ENCODE assay signal across 16 cellular contexts in genomic region chr3:171494457-171495109, GRCh38. TPM values are rescaled to one million over a fixed set of nuclear protein-coding genes. Genes with fewer than 3 reads are reported as not detected.
DNase-seq lines count a peak whose midpoint lies in the region; ATAC-seq, FAIRE-seq and TF ChIP-seq lines count a peak whose summit lies in the region.
"Had no signal": no experiment of that assay in that cellular context is flagged by ENCODE, and none has a peak within 500 bp of the region (broad histone marks: within the 10 kb centered on the region; RNA-seq: fewer than 3 reads in every experiment).

No MANE protein-coding gene starts in this region.

- peak in 2 of 3 donors; percentile 41 to 75 for DNase-seq in CD4-positive, CD25-positive, alpha-beta regulatory T cell
- peak in 2 of 5 donors; percentile 56 to 72 for DNase-seq in CD8-positive, alpha-beta memory T cell
- no peak for DNase-seq in activated CD8-positive, alpha-beta T cell treated with anti-CD3 and anti-CD28 coated beads for 36 hours
- peak; percentile 39 for DNase-seq in mesenchymal stem cell
- DNase-seq in NCI-H510A (lab: John Stamatoyannopoulos, UW), result no peak
- DNase-seq in HTR-8/SVneo (ENCODE audit: insufficient read length, low spot score), result no peak
- DNase-seq: glutamatergic neuron; NCI-H1105 treated with DMSO at 0.1 percent for 48 hours; pancreas; right lobe of liver; SHP77; stimulated activated CD4-positive, alpha-beta T cell treated with anti-CD3 and anti-CD28 coated beads, Interleukin-1b, Interleukin-23, amount 100 ng/mL, for 48 hours; uterus had no signal

- ATAC-seq in CD4-positive, CD25-positive, alpha-beta regulatory T cell (ENCODE audit: low read depth in 2 of 2), result peak; percentile 40 to 52
- ATAC-seq in activated CD8-positive, alpha-beta T cell treated with anti-CD3 and anti-CD28 coated beads for 36 hours, result peak; percentile 46
- ATAC-seq in GM21723 (IDR thresholded peaks at IDR 0.05; ENCODE audit: unreplicated experiment), result no peak
- ATAC-seq: pancreas, right lobe of liver had no signal

- peaks cover 18% of the 10 kb centered on the region for H3K4me1 ChIP-seq in CD4-positive, CD25-positive, alpha-beta regulatory T cell (ENCODE audit: control insufficient read depth, insufficient read depth, low read length, poor library complexity, severe bottlenecking)
- peaks cover 48% of the 10 kb centered on the region for H3K4me1 ChIP-seq in CD8-positive, alpha-beta memory T cell (ENCODE audit: insufficient read depth, low read length)
- H3K4me1 ChIP-seq in mesenchymal stem cell (ENCODE audit: control insufficient read depth, insufficient read depth, low read depth, low read length), result peaks cover 2% of the 10 kb centered on the region
- H3K4me1 ChIP-seq: ascending aorta, pancreas, right lobe of liver, uterus had no signal

- H3K27ac ChIP-seq in CD4-positive, CD25-positive, alpha-beta regulatory T cell (ENCODE audit: insufficient read depth, low read length, poor library complexity, severe bottlenecking), result peak overlapping the region; percentile 52
- no peak overlapping the region for H3K27ac ChIP-seq in CD8-positive, alpha-beta memory T cell (ENCODE audit: low read depth, low read length)
- no peak overlapping the region for H3K27ac ChIP-seq in mesenchymal stem cell (ENCODE audit: low read length, poor library complexity, severe bottlenecking)
- H3K27ac ChIP-seq: ascending aorta, pancreas, right lobe of liver, uterus had no signal

- peak overlapping the region in 3 of 4 donors; percentile 3 to 52 (median 38) for H3K4me3 Mint-ChIP-seq in CD4-positive, CD25-positive, alpha-beta regulatory T cell
- H3K4me3 Mint-ChIP-seq in CD8-positive, alpha-beta memory T cell, result peak overlapping the region in 6 of 7 donors; percentile 5 to 65 (median 18)
- no peak overlapping the region for H3K4me3 Mint-ChIP-seq in activated CD8-positive, alpha-beta T cell treated with anti-CD3 and anti-CD28 coated beads for 36 hours

- peak overlapping the region; percentile 82 to 88 (median 84) for H3K27ac Mint-ChIP-seq in CD4-positive, CD25-positive, alpha-beta regulatory T cell
- peak overlapping the region; percentile 71 to 95 (median 84) for H3K27ac Mint-ChIP-seq in CD8-positive, alpha-beta memory T cell
- H3K27ac Mint-ChIP-seq in activated CD8-positive, alpha-beta T cell treated with anti-CD3 and anti-CD28 coated beads for 36 hours, result peak overlapping the region; percentile 68

- no peak overlapping the region for H3K4ac ChIP-seq in mesenchymal stem cell (ENCODE audit: low read depth in 1 of 2, low read length in 2 of 2)

- H3K79me1 ChIP-seq in mesenchymal stem cell (replicated peaks; ENCODE audit: low read length, poor library complexity, severe bottlenecking), result no peaks in the 10 kb centered on the region

- no peak overlapping the region for H3K14ac ChIP-seq in mesenchymal stem cell (ENCODE audit: low read length in 2 of 2)

- WGBS in mesenchymal stem cell, result 94% methylated on average over 4 of the region's 4 CpGs

- CTCF ChIA-PET in CD8-positive, alpha-beta memory T cell (lab: Charles Lee), result interaction anchor here (0.6 kb wide), 1 partner anchor 29 kb away, joined by 3 read pairs; no protein-coding TSS in a partner anchor
- CTCF ChIA-PET in activated CD8-positive, alpha-beta T cell treated with anti-CD3 and anti-CD28 coated beads for 36 hours (lab: Charles Lee), result no interaction called here

- peaks cover 28 to 56% (median 29%) of the 10 kb centered on the region in 4 donors for H3K4me1 Mint-ChIP-seq in CD4-positive, CD25-positive, alpha-beta regulatory T cell
- H3K4me1 Mint-ChIP-seq in CD8-positive, alpha-beta memory T cell, result peaks cover 44 to 59% (median 46%) of the 10 kb centered on the region in 3 donors
- peaks cover 39% of the 10 kb centered on the region for H3K4me1 Mint-ChIP-seq in activated CD8-positive, alpha-beta T cell treated with anti-CD3 and anti-CD28 coated beads for 36 hours (ENCODE audit: low read depth)

- H2AK5ac ChIP-seq in mesenchymal stem cell (ENCODE audit: low read length, severe bottlenecking), result no peak overlapping the region

- peak overlapping the region; percentile 35 for H3K4me3 ChIP-seq in CD4-positive, CD25-positive, alpha-beta regulatory T cell (ENCODE audit: low read depth, low read length)
- H3K4me3 ChIP-seq in CD8-positive, alpha-beta memory T cell (ENCODE audit: low read length), result peak overlapping the region; percentile 19
- H3K4me3 ChIP-seq in mesenchymal stem cell (ENCODE audit: insufficient read depth in 1 of 2, low read depth in 1 of 2, low read length in 2 of 2), result no peak overlapping the region
- H3K4me3 ChIP-seq: ascending aorta, pancreas, right lobe of liver, uterus had no signal

- H3K27me3 ChIP-seq in CD4-positive, CD25-positive, alpha-beta regulatory T cell (ENCODE audit: control insufficient read depth, insufficient read depth, low read length), result no peaks in the 10 kb centered on the region
- no peaks in the 10 kb centered on the region for H3K27me3 ChIP-seq in CD8-positive, alpha-beta memory T cell (ENCODE audit: insufficient read depth, low read length, poor library complexity, severe bottlenecking)
- peaks cover 0 to 5% of the 10 kb centered on the region in 2 experiments for H3K27me3 ChIP-seq in mesenchymal stem cell (ENCODE audit: control insufficient read depth in 1 of 2, insufficient read depth in 1 of 2, low read length in 2 of 2)
- H3K27me3 ChIP-seq: ascending aorta, pancreas, right lobe of liver, uterus had no signal

- intact Hi-C loops in activated CD8-positive, alpha-beta T cell treated with anti-CD3 and anti-CD28 coated beads for 36 hours (cut with micrococcal nuclease), result no loop called here

- H3K18ac ChIP-seq in mesenchymal stem cell (ENCODE audit: low read depth in 1 of 2, low read length in 2 of 2), result no peak overlapping the region

- H4K8ac ChIP-seq in mesenchymal stem cell (ENCODE audit: low read length), result no peak overlapping the region

- POLR2A ChIA-PET in CD8-positive, alpha-beta memory T cell (lab: Charles Lee), result interaction anchor here (0.9 to 5.7 kb wide), 2 partner anchors 30 to 35 kb away, joined by 3 to 38 read pairs; partner anchors contain the start of gene TNIK
- POLR2A ChIA-PET in activated CD8-positive, alpha-beta T cell treated with anti-CD3 and anti-CD28 coated beads for 36 hours (lab: Charles Lee), result interaction anchor here (1.7 kb wide), 1 partner anchor 33 kb away, joined by 4 read pairs; no protein-coding TSS in a partner anchor

- H2BK12ac ChIP-seq in mesenchymal stem cell (ENCODE audit: low read length in 2 of 2), result no peak overlapping the region

- H3K9me3 ChIP-seq in CD4-positive, CD25-positive, alpha-beta regulatory T cell (ENCODE audit: control insufficient read depth in 2 of 2, low read length in 2 of 2), result no peaks in the 10 kb centered on the region
- no peaks in the 10 kb centered on the region for H3K9me3 ChIP-seq in CD8-positive, alpha-beta memory T cell (ENCODE audit: low read length)
- H3K9me3 ChIP-seq in mesenchymal stem cell (ENCODE audit: control insufficient read depth, low read length), result no peaks in the 10 kb centered on the region
- H3K9me3 ChIP-seq: ascending aorta, pancreas, right lobe of liver, uterus had no signal

- peaks cover 1% of the 10 kb centered on the region for H3K36me3 Mint-ChIP-seq in CD4-positive, CD25-positive, alpha-beta regulatory T cell
- H3K36me3 Mint-ChIP-seq in CD8-positive, alpha-beta memory T cell, result peaks cover 0 to 8% (median 2%) of the 10 kb centered on the region in 3 donors
- H3K36me3 Mint-ChIP-seq in activated CD8-positive, alpha-beta T cell treated with anti-CD3 and anti-CD28 coated beads for 36 hours (ENCODE audit: low read depth), result peaks cover 9% of the 10 kb centered on the region

- H3K9me3 Mint-ChIP-seq in CD4-positive, CD25-positive, alpha-beta regulatory T cell, result peaks cover 0 to 3% (median 1%) of the 10 kb centered on the region in 7 donors
- no peaks in the 10 kb centered on the region for H3K9me3 Mint-ChIP-seq in CD8-positive, alpha-beta memory T cell
- H3K9me3 Mint-ChIP-seq in activated CD8-positive, alpha-beta T cell treated with anti-CD3 and anti-CD28 coated beads for 36 hours, result peaks cover 2% of the 10 kb centered on the region

- H3K36me3 ChIP-seq in CD4-positive, CD25-positive, alpha-beta regulatory T cell (ENCODE audit: control insufficient read depth, insufficient read depth, low read length), result no peaks in the 10 kb centered on the region
- H3K36me3 ChIP-seq in CD8-positive, alpha-beta memory T cell (ENCODE audit: insufficient read depth, low read length), result no peaks in the 10 kb centered on the region
- H3K36me3 ChIP-seq in mesenchymal stem cell (ENCODE audit: control insufficient read depth in 1 of 2, insufficient read depth in 2 of 2, low read depth in 1 of 2, low read length in 2 of 2), result no peaks in the 10 kb centered on the region
- H3K36me3 ChIP-seq: ascending aorta, pancreas, right lobe of liver, uterus had no signal

- H3K9ac ChIP-seq in mesenchymal stem cell (ENCODE audit: low read length), result no peak overlapping the region

- H2BK120ac ChIP-seq in mesenchymal stem cell (ENCODE audit: low read depth, low read length), result no peak overlapping the region

- no peak overlapping the region for H2BK15ac ChIP-seq in mesenchymal stem cell (ENCODE audit: low read depth, poor library complexity, severe bottlenecking)

- FAIRE-seq in HTR-8/SVneo (lab: Jason Lieb, UNC), result no peak
- FAIRE-seq: GM12891, pancreas had no signal

- no peak overlapping the region for H4K91ac ChIP-seq in mesenchymal stem cell (ENCODE audit: low read length)

- no peak overlapping the region for H3K4me2 ChIP-seq in mesenchymal stem cell (ENCODE audit: low read length, poor library complexity, severe bottlenecking)

- no peak overlapping the region for H2BK5ac ChIP-seq in mesenchymal stem cell (ENCODE audit: low read depth, low read length, poor library complexity, severe bottlenecking)

- H3K27me3 Mint-ChIP-seq in CD4-positive, CD25-positive, alpha-beta regulatory T cell, result peaks cover 4% of the 10 kb centered on the region
- H3K27me3 Mint-ChIP-seq in CD8-positive, alpha-beta memory T cell, result no peaks in the 10 kb centered on the region
- no peaks in the 10 kb centered on the region for H3K27me3 Mint-ChIP-seq in activated CD8-positive, alpha-beta T cell treated with anti-CD3 and anti-CD28 coated beads for 36 hours

- no peak overlapping the region for H2AFZ ChIP-seq in mesenchymal stem cell (ENCODE audit: low read depth, low read length)

- no peak for TF ChIP-seq CTCF in activated CD8-positive, alpha-beta T cell treated with anti-CD3 and anti-CD28 coated beads for 36 hours (IDR thresholded peaks at IDR 0.05)

- H3K23ac ChIP-seq in mesenchymal stem cell (ENCODE audit: low read length in 2 of 2), result no peak overlapping the region

RNA-seq across cellular contexts. Expression of gene TNIK, which starts 34.4 kb away (rescaled TPM):
- 162 TPM for total RNA-seq in CD4-positive, CD25-positive, alpha-beta regulatory T cell
- polyA plus RNA-seq in CD4-positive, CD25-positive, alpha-beta regulatory T cell, result 10 to 100 TPM; 14.7 to 26.7 (median 22.0) TPM
- total RNA-seq in CD8-positive, alpha-beta memory T cell, result 10 to 100 TPM; 15.9 to 19.2 TPM
- 17.7 TPM for polyA plus RNA-seq in CD8-positive, alpha-beta memory T cell
- total RNA-seq in activated CD8-positive, alpha-beta T cell treated with anti-CD3 and anti-CD28 coated beads for 36 hours, result 10 to 100 TPM; 25.1 to 28.8 TPM
- 12.9 TPM for polyA plus RNA-seq in mesenchymal stem cell (2013, experiment 1 of 2)
- polyA plus RNA-seq in mesenchymal stem cell (2013, experiment 2 of 2), result 11.9 TPM

Comparison
In these comparisons a context has a peak if more than half of its experiments do, and no peak if none do; other contexts are left out.
1. DNase-seq: peak in CD4-positive, CD25-positive, alpha-beta regulatory T cell (2 of 3) and mesenchymal stem cell (single experiment); none in activated CD8-positive, alpha-beta T cell treated with anti-CD3 and anti-CD28 coated beads for 36 hours (single experiment), NCI-H510A (single experiment) and HTR-8/SVneo (single experiment).
2. H3K4me3 ChIP-seq: peak in CD4-positive, CD25-positive, alpha-beta regulatory T cell (single experiment) and CD8-positive, alpha-beta memory T cell (single experiment); none in mesenchymal stem cell (0 of 2).
3. Peak in every context shown above with its lines, with median percentiles within 50 percentile points of each other: H3K27ac Mint-ChIP-seq.